Comparison of ENCODE assay signal across 8 cellular contexts in the genomic region with DNA sequence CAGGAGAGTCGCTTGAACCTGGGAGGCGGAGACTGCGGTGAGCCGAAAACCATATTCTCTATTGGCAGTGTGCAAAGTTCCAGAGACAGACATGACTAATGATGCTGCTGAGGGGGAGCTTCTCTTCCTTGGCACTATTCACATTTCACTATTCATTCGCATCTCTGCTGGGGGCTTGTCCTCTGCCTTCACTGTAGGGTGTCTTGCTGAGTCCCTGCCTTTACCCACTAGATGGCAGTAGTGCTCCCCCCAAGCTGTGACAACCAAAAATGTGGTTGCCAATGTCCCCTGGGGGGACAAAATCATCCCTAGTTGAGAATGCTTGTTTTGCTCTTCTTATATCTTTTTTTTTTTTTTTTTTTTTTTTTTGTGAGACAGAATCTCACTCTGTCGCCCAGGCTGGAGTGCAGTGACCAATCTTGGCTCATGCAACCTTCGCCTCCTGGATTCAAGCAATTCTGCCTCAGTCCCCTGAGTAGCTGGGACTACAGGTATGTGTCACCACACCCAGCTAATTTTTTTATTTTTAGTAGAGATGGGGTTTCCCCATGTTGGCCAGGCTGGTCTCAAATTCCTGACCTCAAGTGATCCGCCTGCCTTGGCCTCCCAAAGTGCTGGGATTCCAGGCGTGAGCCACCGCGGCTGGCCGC. TPM values are rescaled to one million over a fixed set of nuclear protein-coding genes. Genes with fewer than 3 reads are reported as not detected.
DNase-seq lines count a peak whose midpoint lies in the region; ATAC-seq and TF ChIP-seq lines count a peak whose summit lies in the region.
"Not testable (repeated sequence)": the region's sequence is repeated elsewhere in the genome, so short reads cannot be mapped to it uniquely, and the experiment has no call there.

No MANE protein-coding gene starts in this region.

- intact Hi-C loops in activated CD4-positive, alpha-beta T cell treated with anti-CD3 and anti-CD28 coated beads, Interleukin-2, amount 10 ng/mL, durations not matched to agents 24 days and 14 days (cut with micrococcal nuclease) = not testable (repeated sequence)

- not testable (repeated sequence) for H3K9me3 Mint-ChIP-seq in activated CD4-positive, alpha-beta T cell treated with anti-CD3 and anti-CD28 coated beads, Interleukin-2, amount 10 ng/mL, durations not matched to agents 24 days and 14 days

- peaks cover 20% of the 10 kb centered on the region for H3K4me1 Mint-ChIP-seq in activated CD4-positive, alpha-beta T cell treated with anti-CD3 and anti-CD28 coated beads, Interleukin-2, amount 10 ng/mL, durations not matched to agents 24 days and 14 days

- DNase-seq in AG20443 (ENCODE audit: low spot score) = peak; percentile 86
- peak; percentile 68 for DNase-seq in HT1080 (ENCODE audit: low read depth)
- DNase-seq in NCI-H82 treated with DMSO at 0.1 percent for 48 hours (lab: John Stamatoyannopoulos, UW; ENCODE audit: unreplicated experiment) = peak; percentile 66
- DNase-seq in activated CD4-positive, alpha-beta T cell treated with anti-CD3 and anti-CD28 coated beads, Interleukin-2, amount 10 ng/mL, durations not matched to agents 24 days and 14 days = peak; percentile 88
- peak; percentile 80 for DNase-seq in choroid plexus epithelial cell (ENCODE audit: low read depth)
- peak; percentile 59 for DNase-seq in kidney glomerular epithelial cell (lab: John Stamatoyannopoulos, UW)
- DNase-seq in stimulated activated CD4-positive, alpha-beta T cell treated with anti-CD3 and anti-CD28 coated beads, Interleukin-1b, Interleukin-23, amount 100 ng/mL, for 24 hours (ENCODE audit: low read depth in 4 of 4, low spot score in 1 of 4) = peak; percentile 7 to 37 (median 12)

- peaks cover 27% of the 10 kb centered on the region for H3K36me3 Mint-ChIP-seq in activated CD4-positive, alpha-beta T cell treated with anti-CD3 and anti-CD28 coated beads, Interleukin-2, amount 10 ng/mL, durations not matched to agents 24 days and 14 days (ENCODE audit: low read depth)

- H3K27me3 Mint-ChIP-seq in activated CD4-positive, alpha-beta T cell treated with anti-CD3 and anti-CD28 coated beads, Interleukin-2, amount 10 ng/mL, durations not matched to agents 24 days and 14 days = not testable (repeated sequence)

- H3K4me3 Mint-ChIP-seq in activated CD4-positive, alpha-beta T cell treated with anti-CD3 and anti-CD28 coated beads, Interleukin-2, amount 10 ng/mL, durations not matched to agents 24 days and 14 days = not testable (repeated sequence)

- peak; percentile 59 for ATAC-seq in GM18909 (IDR thresholded peaks at IDR 0.05; ENCODE audit: poor library complexity, unreplicated experiment)

- TF ChIP-seq CTCF in choroid plexus epithelial cell (conservative IDR thresholded peaks at IDR 0.05; ENCODE audit: low read depth, low read length) = peak; percentile 89

- not testable (repeated sequence) for H3K27ac Mint-ChIP-seq in activated CD4-positive, alpha-beta T cell treated with anti-CD3 and anti-CD28 coated beads, Interleukin-2, amount 10 ng/mL, durations not matched to agents 24 days and 14 days

- not testable (repeated sequence) for H3K4me3 ChIP-seq in choroid plexus epithelial cell (ENCODE audit: low read depth, low read length)

RNA-seq across cellular contexts. Expression of a gene that starts 57.5 kb away (rescaled TPM):
- total RNA-seq in HT1080 (2014; rRNA removed; shearing (Covaris generic)) = 21.8 and 36.2 TPM in 2 replicates
- 39.0 and 50.3 TPM in 2 replicates for polyA plus RNA-seq in HT1080 (2015; cell fraction: cytosol; rRNA removed)
- polyA plus RNA-seq in HT1080 (2015; cell fraction: nucleus; rRNA removed) = 80.9 and 104 TPM in 2 replicates
- 40.0 and 43.3 TPM in 2 replicates for total RNA-seq in activated CD4-positive, alpha-beta T cell treated with anti-CD3 and anti-CD28 coated beads, Interleukin-2, amount 10 ng/mL, durations not matched to agents 24 days and 14 days

Comparison
In these comparisons a context has a peak if more than half of its experiments do, and no peak if none do; other contexts are left out.
1. DNase-seq: peak in every context shown above with its lines; median percentile 88 in activated CD4-positive, alpha-beta T cell treated with anti-CD3 and anti-CD28 coated beads, Interleukin-2, amount 10 ng/mL, durations not matched to agents 24 days and 14 days; 86 in AG20443; 80 in choroid plexus epithelial cell; 68 in HT1080; 66 in NCI-H82 treated with DMSO at 0.1 percent for 48 hours; 59 in kidney glomerular epithelial cell; 12 in stimulated activated CD4-positive, alpha-beta T cell treated with anti-CD3 and anti-CD28 coated beads, Interleukin-1b, Interleukin-23, amount 100 ng/mL, for 24 hours.